In the genomic region with DNA sequence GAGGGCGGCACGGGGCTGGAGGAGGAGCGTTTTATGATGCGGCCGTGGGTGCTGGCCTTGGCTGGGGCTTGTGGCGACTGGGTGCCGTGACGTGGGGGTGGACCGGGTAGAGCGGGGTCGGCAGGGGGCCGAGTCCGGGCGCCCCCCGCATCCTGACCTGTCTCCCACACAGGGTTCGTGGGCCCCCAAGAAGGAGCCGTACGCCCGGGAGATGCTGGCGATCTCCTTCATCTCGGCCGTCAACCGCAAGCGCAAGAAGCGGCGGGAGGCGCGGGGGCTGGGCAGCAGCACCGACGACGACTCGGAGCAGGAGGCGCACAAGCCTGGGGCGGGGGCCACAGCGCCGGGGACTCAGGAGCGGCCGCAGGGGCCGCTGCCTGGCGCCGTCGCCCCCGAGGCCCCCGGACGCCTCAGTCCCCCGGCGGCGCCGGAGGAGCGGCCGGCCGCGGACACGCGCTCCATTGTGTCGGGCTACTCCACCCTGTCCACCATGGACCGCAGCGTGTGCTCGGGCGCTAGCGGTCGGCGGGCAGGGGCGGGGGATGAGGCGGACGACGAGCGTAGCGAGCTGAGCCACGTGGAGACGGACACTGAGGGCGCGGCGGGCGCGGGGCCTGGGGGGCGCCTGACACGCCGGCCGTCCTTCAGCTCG, we compare ENCODE assay signal across 8 cellular contexts.
A peak's percentile ranks its signal among the peaks of the same experiment; 100 is the strongest.
DNase-seq lines count a peak whose midpoint lies in the region; ATAC-seq and TF ChIP-seq lines count a peak whose summit lies in the region.

No MANE protein-coding gene starts in this region.

- H3K4me1 Mint-ChIP-seq in activated naive CD4-positive, alpha-beta T cell treated with anti-CD3 and anti-CD28 coated beads, Interleukin-2, amount 50 U/mL, for 24 hours: peaks cover 5% of the 10 kb centered on the region
- H3K4me1 Mint-ChIP-seq in memory B cell: peaks cover 5% of the 10 kb centered on the region

- H3K36me3 ChIP-seq in vagina: peaks cover 0 to 23% of the 10 kb centered on the region in 2 donors

- H3K27me3 Mint-ChIP-seq in activated naive CD4-positive, alpha-beta T cell treated with anti-CD3 and anti-CD28 coated beads, Interleukin-2, amount 50 U/mL, for 24 hours: peaks cover 25% of the 10 kb centered on the region
- peaks cover 30% of the 10 kb centered on the region for H3K27me3 Mint-ChIP-seq in memory B cell

- peak overlapping the region; percentile 94 for H3K4me3 Mint-ChIP-seq in activated naive CD4-positive, alpha-beta T cell treated with anti-CD3 and anti-CD28 coated beads, Interleukin-2, amount 50 U/mL, for 24 hours
- peak overlapping the region; percentile 87 for H3K4me3 Mint-ChIP-seq in memory B cell

- H3K4me3 ChIP-seq in dorsolateral prefrontal cortex (peak overlapping the region in 46 of 59 donors; percentile 3 to 51 (median 35)), vagina (peak overlapping the region; percentile 18 to 30)

- peak overlapping the region in 49 of 59 donors; percentile 12 to 85 (median 68) for H3K27ac ChIP-seq in dorsolateral prefrontal cortex
- H3K27ac ChIP-seq in vagina: no peak overlapping the region

- H3K36me3 Mint-ChIP-seq in activated naive CD4-positive, alpha-beta T cell treated with anti-CD3 and anti-CD28 coated beads, Interleukin-2, amount 50 U/mL, for 24 hours: no peaks in the 10 kb centered on the region
- peaks cover 2% of the 10 kb centered on the region for H3K36me3 Mint-ChIP-seq in memory B cell

- H3K27me3 ChIP-seq in dorsolateral prefrontal cortex: no peaks in the 10 kb centered on the region
- H3K27me3 ChIP-seq in vagina: no peaks in the 10 kb centered on the region

- ATAC-seq in memory B cell (ENCODE audit: low read depth): no peak
- ATAC-seq in HG02870 (IDR thresholded peaks at IDR 0.05; ENCODE audit: unreplicated experiment): no peak
- no peak for ATAC-seq in GM21526 (IDR thresholded peaks at IDR 0.05; ENCODE audit: low FRiP score, unreplicated experiment)
- no peak for ATAC-seq in HG03565 (IDR thresholded peaks at IDR 0.05; ENCODE audit: unreplicated experiment)

- no peak overlapping the region for H3K27ac Mint-ChIP-seq in activated naive CD4-positive, alpha-beta T cell treated with anti-CD3 and anti-CD28 coated beads, Interleukin-2, amount 50 U/mL, for 24 hours
- H3K27ac Mint-ChIP-seq in memory B cell: peak overlapping the region; percentile 64

- no peaks in the 10 kb centered on the region for H3K9me3 Mint-ChIP-seq in activated naive CD4-positive, alpha-beta T cell treated with anti-CD3 and anti-CD28 coated beads, Interleukin-2, amount 50 U/mL, for 24 hours
- no peaks in the 10 kb centered on the region for H3K9me3 Mint-ChIP-seq in memory B cell

- TF ChIP-seq CTCF in dorsolateral prefrontal cortex (IDR thresholded peaks at IDR 0.05 in 54 of 56, conservative IDR thresholded peaks at IDR 0.05 in 2 of 56; ENCODE audit: low read depth in 1 of 56, partially characterized antibody in 56 of 56) (no peak), vagina (IDR thresholded peaks at IDR 0.05) (no peak)

- no peak for DNase-seq in activated naive CD4-positive, alpha-beta T cell (lab: John Stamatoyannopoulos, UW)
- DNase-seq in dorsolateral prefrontal cortex (peak in 2 of 10 donors; percentile 39 to 68), memory B cell (ENCODE audit: low spot score in 2 of 2) (no peak), vagina (ENCODE audit: extremely low spot score in 2 of 2) (no peak)

- no peak for TF ChIP-seq POLR2A in vagina (IDR thresholded peaks at IDR 0.05)

- no peaks in the 10 kb centered on the region for H3K9me3 ChIP-seq in vagina

- intact Hi-C loops in dorsolateral prefrontal cortex (cut with DNase I) (loop anchor here (5.0 kb wide), 3 partner anchors 47 to 157 kb away; no protein-coding TSS in a partner anchor), vagina (cut with DNase I) (no loop called here)

- H3K4me1 ChIP-seq in vagina: peaks cover 19% of the 10 kb centered on the region
